ENCODE assay signal across 21 cellular contexts in genomic region chr2:233369897-233370758, GRCh38. TPM values are rescaled to one million over a fixed set of nuclear protein-coding genes. Genes with fewer than 3 reads are reported as not detected.
A peak's percentile ranks its signal among the peaks of the same experiment; 100 is the strongest.
DNase-seq lines count a peak whose midpoint lies in the region; ATAC-seq, FAIRE-seq and TF ChIP-seq lines count a peak whose summit lies in the region.
"Had no signal": no experiment of that assay in that cellular context is flagged by ENCODE, and none has a peak within 500 bp of the region (broad histone marks: within the 10 kb centered on the region; RNA-seq: fewer than 3 reads in every experiment).

No MANE protein-coding gene starts in this region.

- H4K91ac ChIP-seq in H1 (replicated peaks; ENCODE audit: insufficient read length, low read length): no peak overlapping the region

- H3K79me1 ChIP-seq in H1 (ENCODE audit: low read depth, low read length): no peaks in the 10 kb centered on the region

- H3K36me3 ChIP-seq in BLaER1: peaks cover 97% of the 10 kb centered on the region
- H3K36me3 ChIP-seq in H1 (ENCODE audit: control insufficient read depth in 2 of 4, insufficient read depth in 4 of 4, low read length in 3 of 4): no peaks in the 10 kb centered on the region
- H3K36me3 ChIP-seq in prostate gland: no peaks in the 10 kb centered on the region
- H3K36me3 ChIP-seq in endodermal cell (ENCODE audit: control insufficient read depth, insufficient read depth, low read length): no peaks in the 10 kb centered on the region
- H3K36me3 ChIP-seq in BE2C: no peaks in the 10 kb centered on the region

- FAIRE-seq in H1 (lab: Jason Lieb, UNC): no peak
- FAIRE-seq: endometrium, K562 had no signal

- H3K18ac ChIP-seq in H1 (ENCODE audit: extremely low read depth, low read length): no peak overlapping the region

- H3K4me1 ChIP-seq in BLaER1: peaks cover 99% of the 10 kb centered on the region
- peaks cover 0 to 9% (median 3%) of the 10 kb centered on the region in 4 experiments; a peak in 5 of 7 replicates for H3K4me1 ChIP-seq in H1 (replicated peaks in 1 of 4; ENCODE audit: control insufficient read depth in 3 of 4, insufficient read depth in 4 of 4, low read length in 3 of 4)
- peaks cover 8% of the 10 kb centered on the region for H3K4me1 ChIP-seq in prostate gland (replicated peaks)
- H3K4me1 ChIP-seq in endodermal cell (ENCODE audit: control insufficient read depth, insufficient read depth, low read length): no peaks in the 10 kb centered on the region
- peaks cover 5% of the 10 kb centered on the region for H3K4me1 ChIP-seq in BE2C

- H3K9ac ChIP-seq in BLaER1: no peak overlapping the region
- no peak overlapping the region for H3K9ac ChIP-seq in H1 (replicated peaks in 1 of 4; ENCODE audit: extremely low read depth in 1 of 4, low read depth in 3 of 4, low read length in 3 of 4)
- H3K9ac ChIP-seq in endodermal cell (ENCODE audit: extremely low read depth, low read length, poor library complexity, severe bottlenecking): no peak overlapping the region

- WGBS in H1 (ENCODE audit: extremely low coverage in 1 of 2, insufficient coverage in 1 of 2, insufficient read length in 1 of 2, insufficient replicate concordance in 2 of 2, low coverage in 1 of 2, low lambda C conversion rate in 2 of 2, missing lambda C conversion rate in 1 of 2), 2 experiments: 91% methylated on average over 8 of the region's 9 CpGs; no CpG with 5 or more reads in 1 of the 2 experiments
- WGBS in prostate gland: 76% methylated on average over 9 of the region's 9 CpGs
- WGBS in endodermal cell (ENCODE audit: insufficient coverage in 1 of 2, insufficient read length in 1 of 2), 2 experiments: 92 to 100% methylated on average over 2 to 9 of the region's 9 CpGs

- TF ChIP-seq CTCF in H1 (IDR thresholded peaks at IDR 0.05; ENCODE audit: control extremely low read depth in 1 of 3, insufficient read depth in 1 of 3, low read depth in 1 of 3, low read length in 3 of 3) (no peak), prostate gland (IDR thresholded peaks at IDR 0.05) (no peak), endodermal cell (conservative IDR thresholded peaks at IDR 0.05) (no peak), BE2C (IDR thresholded peaks at IDR 0.05; ENCODE audit: low read depth, low read length) (no peak)

- TF ChIP-seq POLR2A in H1 (IDR thresholded peaks at IDR 0.05; ENCODE audit: control extremely low read depth in 1 of 2, low read depth in 2 of 2, low read length in 2 of 2): no peak
- TF ChIP-seq POLR2A in prostate gland (IDR thresholded peaks at IDR 0.05): no peak

- DNase-seq in MV-4-11 (lab: John Stamatoyannopoulos, UW) (peak; percentile 48), H1 (ENCODE audit: low read depth in 1 of 2, low spot score in 2 of 2) (no peak), prostate gland (ENCODE audit: low spot score) (no peak), endodermal cell (no peak), BE2C (no peak)
- DNase-seq: activated CD4-positive, CD25-positive, alpha-beta regulatory T cell treated with anti-CD3 and anti-CD28 coated beads, Interleukin-2, amount 50 U/mL, for 72 hours; activated CD8-positive, alpha-beta memory T cell treated with anti-CD3 and anti-CD28 coated beads for 24 hours; activated naive CD4-positive, alpha-beta T cell; activated T-cell treated with anti-CD3 and anti-CD28 coated beads, Interleukin-2, amount 50 U/mL, for 1 hour; anterior cingulate cortex; CD4-positive, alpha-beta T cell; cortex of kidney; left ventricle myocardium superior; NCI-H2171; NCI-H510A treated with DMSO at 0.1 percent for 48 hours; SHP77 had no signal

- H2AK5ac ChIP-seq in H1 (ENCODE audit: low read depth, low read length): 0 out of 2 replicates have a peak overlapping the region, but pooled peaks have one; percentile 39

- no peak overlapping the region for H3K56ac ChIP-seq in H1 (replicated peaks; ENCODE audit: insufficient read length, low read depth, low read length)

- CTCF ChIA-PET in H1 (lab: Charles Lee; ENCODE audit: partially characterized antibody): interaction anchor here (1.3 kb wide), 1 partner anchor 79 kb away, joined by 3 read pairs; no protein-coding TSS in a partner anchor

- POLR2A ChIA-PET in H1 (lab: Charles Lee; ENCODE audit: partially characterized antibody): interaction anchor here (1.4 kb wide), 1 partner anchor 8 kb away, joined by 4 read pairs; no protein-coding TSS in a partner anchor

- H3K9me3 Mint-ChIP-seq in endodermal cell: no peaks in the 10 kb centered on the region
- H3K9me3 Mint-ChIP-seq: CD4-positive, alpha-beta T cell; mesothelial cell of epicardium had no signal

- H3K27ac ChIP-seq in BLaER1 (no peak overlapping the region; the same call in 1 of the 2 replicates), H1 (ENCODE audit: low read depth, low read length) (no peak overlapping the region), prostate gland (peak overlapping the region; percentile 38 to 72), endodermal cell (ENCODE audit: low read depth, low read length) (no peak overlapping the region)

- H2BK5ac ChIP-seq in H1 (ENCODE audit: low read depth, low read length): no peak overlapping the region

- no peak overlapping the region for H2AFZ ChIP-seq in H1 (ENCODE audit: low read length)

- peaks cover 17% of the 10 kb centered on the region for H3K9me3 ChIP-seq in BLaER1
- H3K9me3 ChIP-seq in H1 (ENCODE audit: insufficient read depth in 2 of 2, low read depth in 1 of 2, low read length in 1 of 2): no peaks in the 10 kb centered on the region
- no peaks in the 10 kb centered on the region for H3K9me3 ChIP-seq in prostate gland
- H3K9me3 ChIP-seq in endodermal cell (ENCODE audit: control insufficient read depth, low read length): no peaks in the 10 kb centered on the region
- H3K9me3 ChIP-seq in BE2C: no peaks in the 10 kb centered on the region

- no peak overlapping the region for H3K4me3 Mint-ChIP-seq in endodermal cell
- H3K4me3 Mint-ChIP-seq: CD4-positive, alpha-beta T cell; mesothelial cell of epicardium had no signal

- H3K14ac ChIP-seq in H1 (ENCODE audit: insufficient read length): no peak overlapping the region

- H4K20me1 ChIP-seq in BLaER1: peaks cover 93% of the 10 kb centered on the region
- peaks cover 0 to 2% of the 10 kb centered on the region in 2 experiments for H4K20me1 ChIP-seq in H1 (replicated peaks in 1 of 2; ENCODE audit: control insufficient read depth in 1 of 2, insufficient read depth in 2 of 2, low read length in 2 of 2)

- H3K23ac ChIP-seq in H1 (ENCODE audit: insufficient read length): no peak overlapping the region

- H2BK120ac ChIP-seq in H1 (replicated peaks; ENCODE audit: low read depth, low read length): no peak overlapping the region

- no peak overlapping the region for H2BK20ac ChIP-seq in H1 (ENCODE audit: low read length)

- H3K4me3 ChIP-seq in BLaER1 (no peak overlapping the region), H1 (ENCODE audit: extremely low read depth in 1 of 4, insufficient read depth in 2 of 4, low read depth in 3 of 4, low read length in 4 of 4) (no peak overlapping the region), prostate gland (no peak overlapping the region), endodermal cell (ENCODE audit: low read length) (no peak overlapping the region), BE2C (ENCODE audit: low read depth, low read length) (no peak overlapping the region)
- H3K4me3 ChIP-seq: K562 had no signal

- H3K4me1 Mint-ChIP-seq in endodermal cell: peaks cover 2% of the 10 kb centered on the region
- H3K4me1 Mint-ChIP-seq: mesothelial cell of epicardium had no signal

- intact Hi-C loops in prostate gland (cut with DNase I): no loop called here

- ATAC-seq in HG02678 (IDR thresholded peaks at IDR 0.05; ENCODE audit: unreplicated experiment): no peak
- ATAC-seq: K562, left ventricle myocardium superior had no signal

- peaks cover 2% of the 10 kb centered on the region for H3K36me3 Mint-ChIP-seq in endodermal cell (ENCODE audit: low read depth)
- H3K36me3 Mint-ChIP-seq: mesothelial cell of epicardium had no signal

- TF ChIP-seq EP300 in H1 (IDR thresholded peaks at IDR 0.05; ENCODE audit: borderline replicate concordance in 1 of 2, low read depth in 2 of 2, low read length in 2 of 2): no peak

- no peaks in the 10 kb centered on the region for H3K23me2 ChIP-seq in H1 (ENCODE audit: low read depth, low read length)

- no peak overlapping the region for H3K27ac Mint-ChIP-seq in endodermal cell
- H3K27ac Mint-ChIP-seq: CD4-positive, alpha-beta T cell; mesothelial cell of epicardium had no signal

- no peak overlapping the region for H2BK15ac ChIP-seq in H1 (ENCODE audit: low read length)

- no peak for TF ChIP-seq RAD21 in H1 (IDR thresholded peaks at IDR 0.05 in 1 of 2, conservative IDR thresholded peaks at IDR 0.05 in 1 of 2; ENCODE audit: low read depth in 2 of 2, low read length in 2 of 2)

- peak overlapping the region; percentile 47 for H3K4me2 ChIP-seq in BLaER1
- no peak overlapping the region for H3K4me2 ChIP-seq in H1 (ENCODE audit: insufficient read depth in 1 of 2, low read depth in 2 of 2, low read length in 2 of 2)

- no peaks in the 10 kb centered on the region for H3K79me2 ChIP-seq in H1 (ENCODE audit: control insufficient read depth in 1 of 2, insufficient read depth in 2 of 2, low read length in 2 of 2)

- H3K27me3 Mint-ChIP-seq in endodermal cell (ENCODE audit: insufficient read depth): no peaks in the 10 kb centered on the region
- H3K27me3 Mint-ChIP-seq: CD4-positive, alpha-beta T cell had no signal

- no peak overlapping the region for H3K4ac ChIP-seq in H1 (replicated peaks; ENCODE audit: insufficient read length, low read depth, low read length)

- no peak overlapping the region for H2BK12ac ChIP-seq in H1 (ENCODE audit: low read depth, low read length)

- no peaks in the 10 kb centered on the region for H3K27me3 ChIP-seq in BLaER1
- H3K27me3 ChIP-seq in H1 (replicated peaks in 1 of 4; ENCODE audit: control insufficient read depth in 3 of 4, extremely low read depth in 1 of 4, insufficient read depth in 3 of 4, low read length in 3 of 4): no peaks in the 10 kb centered on the region; a peak in 1 of 7 replicates
- no peaks in the 10 kb centered on the region for H3K27me3 ChIP-seq in prostate gland (replicated peaks; ENCODE audit: insufficient read depth)
- H3K27me3 ChIP-seq in endodermal cell (ENCODE audit: control insufficient read depth, insufficient read depth, low read length, poor library complexity, severe bottlenecking): no peaks in the 10 kb centered on the region
- no peaks in the 10 kb centered on the region for H3K27me3 ChIP-seq in BE2C

- H4K5ac ChIP-seq in H1 (ENCODE audit: insufficient read length, low read depth, low read length): no peak overlapping the region

- no peak overlapping the region for H4K8ac ChIP-seq in H1 (ENCODE audit: extremely low read depth, insufficient read depth, low read length)

RNA-seq across cellular contexts. Expression of gene DGKD, which starts 15.8 kb away (rescaled TPM):
- total RNA-seq in H1 (2021; fragmentation: NEBNext Ultra II Directional; extraction: Animal tissue kit (Norgen Biotek cat#: 25700)): 30.9 and 31.3 TPM in 2 replicates
- 7.7 and 16.6 TPM in 2 replicates for polyA plus RNA-seq in H1 (2011; rRNA removed)
- 13.0 TPM for polyA plus RNA-seq in H1 (2011; cell fraction: cytosol; rRNA removed)
- polyA plus RNA-seq in H1 (2011; cell fraction: nucleus; rRNA removed): 71.8 TPM
- 11.2 to 22.9 TPM (median 14.6 TPM) in 4 replicates for polyA plus RNA-seq in H1 (2012, experiment 1 of 2)
- polyA plus RNA-seq in H1 (2012, experiment 2 of 2): 9.4 TPM
- 8.8 TPM for polyA plus RNA-seq in H1 (2013, experiment 1 of 2)
- polyA plus RNA-seq in H1 (2013, experiment 2 of 2): 8.9 TPM
- 33.2 and 44.4 TPM in 2 replicates for polyA minus RNA-seq in H1 (2011; rRNA and poly(A)+ RNA removed)
- 13.4 TPM for polyA minus RNA-seq in H1 (2011; cell fraction: cytosol; rRNA and poly(A)+ RNA removed)
- 21.6 TPM for polyA minus RNA-seq in H1 (2011; cell fraction: nucleus; rRNA and poly(A)+ RNA removed)
- total RNA-seq in prostate gland (10 to 100 TPM; 21.5 to 63.1 TPM), endodermal cell (10 to 100 TPM; 39.2 to 46.9 TPM)
- polyA plus RNA-seq in endodermal cell (2013, experiment 1 of 2): 27.4 TPM
- polyA plus RNA-seq in endodermal cell (2013, experiment 2 of 2): 22.4 TPM
- 76.3 TPM for polyA plus RNA-seq in BE2C (2012; ENCODE audit: insufficient read depth, insufficient read length, low read depth)

Comparison
In these comparisons a context has a peak if more than half of its experiments do, and no peak if none do; other contexts are left out.
1. H3K27ac ChIP-seq: peak in prostate gland (2 of 2); none in BLaER1 (single experiment), H1 (single experiment) and endodermal cell (single experiment).